21 cellular contexts compared by ENCODE assay signal in genomic region chr6:90619221-90619620, GRCh38. TPM values are rescaled to one million over a fixed set of nuclear protein-coding genes. Genes with fewer than 3 reads are reported as not detected.
DNase-seq lines count a peak whose midpoint lies in the region; ATAC-seq and TF ChIP-seq lines count a peak whose summit lies in the region.
"Had no signal": no experiment of that assay in that cellular context is flagged by ENCODE, and none has a peak within 500 bp of the region (broad histone marks: within the 10 kb centered on the region; RNA-seq: fewer than 3 reads in every experiment).

No MANE protein-coding gene starts in this region.

- no peaks in the 10 kb centered on the region for H3K9me3 ChIP-seq in prostate gland
- H3K9me3 ChIP-seq: BE2C, BLaER1, Caco-2 had no signal

- no peaks in the 10 kb centered on the region for H4K20me1 ChIP-seq in GM23338 (replicated peaks; ENCODE audit: insufficient read depth)
- H4K20me1 ChIP-seq: BLaER1 had no signal

- H2AFZ ChIP-seq in GM23338: 0 out of 2 replicates have a peak overlapping the region, but pooled peaks have one; percentile 6

- H3K9me2 ChIP-seq in GM23338 (ENCODE audit: insufficient read depth): peaks cover 5% of the 10 kb centered on the region; the same call in 1 of the 2 replicates

- H3F3A ChIP-seq in GM23338 (replicated peaks; ENCODE audit: low read depth): no peaks in the 10 kb centered on the region

- no peaks in the 10 kb centered on the region for H3K79me2 ChIP-seq in GM23338 (replicated peaks; ENCODE audit: insufficient read depth)

- TF ChIP-seq CTCF in GM23338 (conservative IDR thresholded peaks at IDR 0.05; ENCODE audit: low read depth in 2 of 2) (no peak), prostate gland (IDR thresholded peaks at IDR 0.05) (no peak)

- H3K27me3 ChIP-seq in GM23338 (ENCODE audit: insufficient read depth): no peaks in the 10 kb centered on the region
- H3K27me3 ChIP-seq in prostate gland (replicated peaks; ENCODE audit: insufficient read depth): no peaks in the 10 kb centered on the region
- H3K27me3 ChIP-seq: BLaER1 had no signal

- no peak overlapping the region for H3K27ac Mint-ChIP-seq in GM23338
- H3K27ac Mint-ChIP-seq: CD14-positive monocyte; CD4-positive, alpha-beta memory T cell; CD4-positive, CD25-positive, alpha-beta regulatory T cell; CD8-positive, alpha-beta memory T cell had no signal

- no peak overlapping the region for H3K4me2 ChIP-seq in GM23338
- H3K4me2 ChIP-seq: BLaER1 had no signal

- H3K9me3 Mint-ChIP-seq in GM23338: peaks cover 3% of the 10 kb centered on the region; the same call in 2 of the 3 replicates

- H3K36me3 Mint-ChIP-seq in GM23338 (ENCODE audit: low read depth): peaks cover 4% of the 10 kb centered on the region; the same call in 1 of the 3 replicates
- H3K36me3 Mint-ChIP-seq: CD14-positive monocyte; CD4-positive, CD25-positive, alpha-beta regulatory T cell had no signal

- H3K27me3 Mint-ChIP-seq in GM23338 (ENCODE audit: insufficient read depth, low read depth, poor library complexity): peaks cover 1% of the 10 kb centered on the region

- H3K4me3 ChIP-seq in GM23338: no peak overlapping the region
- H3K4me3 ChIP-seq in prostate gland: no peak overlapping the region
- H3K4me3 ChIP-seq: BLaER1 had no signal

- H3K36me3 ChIP-seq in GM23338 (ENCODE audit: insufficient read depth) (no peaks in the 10 kb centered on the region), prostate gland (no peaks in the 10 kb centered on the region)
- H3K36me3 ChIP-seq: BE2C, BLaER1 had no signal

- H3K27ac ChIP-seq in GM23338 (ENCODE audit: low read depth) (no peak overlapping the region), prostate gland (no peak overlapping the region)
- H3K27ac ChIP-seq: BLaER1 had no signal

- peaks cover 9% of the 10 kb centered on the region for H3K4me1 Mint-ChIP-seq in GM23338
- H3K4me1 Mint-ChIP-seq: CD14-positive monocyte; CD4-positive, alpha-beta memory T cell; CD4-positive, CD25-positive, alpha-beta regulatory T cell; CD8-positive, alpha-beta memory T cell had no signal

- ATAC-seq in GM23338 (no peak), HG02870 (IDR thresholded peaks at IDR 0.05; ENCODE audit: unreplicated experiment) (peak; percentile 90)

- intact Hi-C loops in prostate gland (cut with DNase I): no loop called here

- H3K4me1 ChIP-seq in GM23338 (ENCODE audit: insufficient read depth): no peaks in the 10 kb centered on the region
- H3K4me1 ChIP-seq in prostate gland (replicated peaks): no peaks in the 10 kb centered on the region
- H3K4me1 ChIP-seq: BE2C, BLaER1, Caco-2 had no signal

- no peak overlapping the region for H3K4me3 Mint-ChIP-seq in GM23338
- H3K4me3 Mint-ChIP-seq: CD14-positive monocyte; CD4-positive, alpha-beta memory T cell; CD4-positive, CD25-positive, alpha-beta regulatory T cell; CD8-positive, alpha-beta memory T cell had no signal

- 23% methylated on average over 2 of the region's 2 CpGs for WGBS in prostate gland

- TF ChIP-seq POLR2A in prostate gland (IDR thresholded peaks at IDR 0.05): no peak

- DNase-seq in GM23338 (ENCODE audit: low spot score) (no peak), islet precursor cell (peak; percentile 62), prostate gland (ENCODE audit: low spot score) (peak; percentile 57), COLO829 (ENCODE audit: low spot score) (no peak), NCI-H1105 treated with DMSO at 0.1 percent for 48 hours (lab: John Stamatoyannopoulos, UW) (no peak), NOMO-1 treated with dmso at 0.1 percent for 144 hours (lab: John Stamatoyannopoulos, UW; ENCODE audit: unreplicated experiment) (no peak)
- no peak for DNase-seq in activated effector memory CD4-positive, alpha-beta T cell treated with Interleukin-2 at 50 U/mL for 16 hours
- DNase-seq: 8988T; ACHN; BE2C; C1 segment of cervical spinal cord; Caco-2; Calu3; CD4-positive, alpha-beta memory T cell; CD4-positive, CD25-positive, alpha-beta regulatory T cell; CD8-positive, alpha-beta memory T cell; DMS79 treated with DMSO at 0.1 percent for 48 hours; GF-D8 had no signal

TF ChIP-seq in GM23338, 12 proteins besides CTCF, POLR2A, EP300 and RAD21 (continues in another document):
- no peak for TF ChIP-seq ZNF114 (CRISPR knock-in tag; IDR thresholded peaks at IDR 0.05)
- TF ChIP-seq EZH2phosphoT487 (IDR thresholded peaks at IDR 0.05; ENCODE audit: unreplicated experiment): no peak
- TF ChIP-seq ZNF462 (CRISPR knock-in tag; IDR thresholded peaks at IDR 0.05): no peak
- TF ChIP-seq REST (IDR thresholded peaks at IDR 0.05; ENCODE audit: unreplicated experiment): no peak

RNA-seq across cellular contexts. Expression of gene MAP3K7, which starts 32.3 kb away (rescaled TPM):
- total RNA-seq in GM23338 (2014; rRNA removed; shearing (Covaris generic)): 40.9 and 47.1 TPM in 2 replicates
- 29.6 and 33.2 TPM in 2 replicates for polyA plus RNA-seq in GM23338 (2016; fragmentation: Nextera tagmentation; extraction: Ambion mirVana)
- total RNA-seq in prostate gland: 10 to 100 TPM; 22.2 to 31.0 TPM

Comparison
In these comparisons a context has a peak if more than half of its experiments do, and no peak if none do; other contexts are left out.
1. DNase-seq: peak in islet precursor cell (single experiment) and prostate gland (single experiment); none in GM23338 (single experiment), activated effector memory CD4-positive, alpha-beta T cell treated with Interleukin-2 at 50 U/mL for 16 hours (single experiment), COLO829 (single experiment), NCI-H1105 treated with DMSO at 0.1 percent for 48 hours (single experiment) and NOMO-1 treated with dmso at 0.1 percent for 144 hours (single experiment).